ENCODE assay signal across 9 cellular contexts in genomic region chr14:69573205-69573840, GRCh38. TPM values are rescaled to one million over a fixed set of nuclear protein-coding genes. Genes with fewer than 3 reads are reported as not detected.
A peak's percentile ranks its signal among the peaks of the same experiment; 100 is the strongest.
DNase-seq lines count a peak whose midpoint lies in the region; ATAC-seq and TF ChIP-seq lines count a peak whose summit lies in the region.
"Had no signal": no experiment of that assay in that cellular context is flagged by ENCODE, and none has a peak within 500 bp of the region (broad histone marks: within the 10 kb centered on the region; RNA-seq: fewer than 3 reads in every experiment).

No MANE protein-coding gene starts in this region.

- TF ChIP-seq EP300 in esophagus muscularis mucosa (IDR thresholded peaks at IDR 0.05), result no peak

- H3K4me3 ChIP-seq in esophagus muscularis mucosa (peak overlapping the region in 3 of 4 donors; percentile 17 to 62 (median 55)), skeletal muscle satellite cell (ENCODE audit: low read length) (no peak overlapping the region)

- no peaks in the 10 kb centered on the region for H3K36me3 ChIP-seq in esophagus muscularis mucosa
- no peaks in the 10 kb centered on the region for H3K36me3 ChIP-seq in skeletal muscle satellite cell (ENCODE audit: insufficient read depth, low read length)

- H3K4me1 ChIP-seq in esophagus muscularis mucosa, result peaks cover 28 to 43% (median 39%) of the 10 kb centered on the region in 4 donors
- peaks cover 17% of the 10 kb centered on the region for H3K4me1 ChIP-seq in skeletal muscle satellite cell (ENCODE audit: control insufficient read depth, insufficient read depth, low read length)

- H3K4me2 ChIP-seq in skeletal muscle satellite cell (ENCODE audit: low read length), result peak overlapping the region; percentile 85

- no peak for TF ChIP-seq CTCF in esophagus muscularis mucosa (IDR thresholded peaks at IDR 0.05)

- WGBS in esophagus muscularis mucosa, result 39% methylated on average over 25 of the region's 52 CpGs

- no peak overlapping the region for H3K9ac ChIP-seq in skeletal muscle satellite cell (ENCODE audit: low read depth, low read length)

- DNase-seq in activated CD4-positive, CD25-positive, alpha-beta regulatory T cell treated with anti-CD3 and anti-CD28 coated beads, Interleukin-2, amount 50 U/mL, for 72 hours, result peak; percentile 30
- DNase-seq in NCI-H524 treated with DMSO at 0.1 percent for 48 hours (lab: John Stamatoyannopoulos, UW) (peak; percentile 86), esophagus muscularis mucosa (ENCODE audit: extremely low spot score) (no peak), GM19240 (ENCODE audit: insufficient read length, low spot score) (no peak)
- DNase-seq: central memory CD4-positive, alpha-beta T cell had no signal

- H3K9me3 ChIP-seq in esophagus muscularis mucosa (no peaks in the 10 kb centered on the region), skeletal muscle satellite cell (replicated peaks; ENCODE audit: low read length) (no peaks in the 10 kb centered on the region)

- ATAC-seq in activated CD4-positive, CD25-positive, alpha-beta regulatory T cell treated with anti-CD3 and anti-CD28 coated beads, Interleukin-2, amount 50 U/mL, for 24 hours, result no peak
- ATAC-seq in GM21423 (IDR thresholded peaks at IDR 0.05; ENCODE audit: unreplicated experiment) (no peak), GM21576 (IDR thresholded peaks at IDR 0.05; ENCODE audit: unreplicated experiment) (no peak)

- TF ChIP-seq POLR2A in esophagus muscularis mucosa (IDR thresholded peaks at IDR 0.05; ENCODE audit: low read depth), result no peak

- no peak overlapping the region for H3K27ac ChIP-seq in esophagus muscularis mucosa (replicated peaks in 1 of 4)

- intact Hi-C loops in esophagus muscularis mucosa (cut with DNase I), result loop anchor here (5.0 kb wide), 1 partner anchor 36 kb away; no protein-coding TSS in a partner anchor

- peaks cover 0 to 95% (median 56%) of the 10 kb centered on the region in 4 donors for H3K27me3 ChIP-seq in esophagus muscularis mucosa
- peaks cover 80% of the 10 kb centered on the region for H3K27me3 ChIP-seq in skeletal muscle satellite cell (ENCODE audit: control insufficient read depth, insufficient read depth, low read length)

RNA-seq across cellular contexts. Expression of gene CCDC177, which starts 1.3 kb away (rescaled TPM):
- total RNA-seq in esophagus muscularis mucosa, result not detected
- total RNA-seq in skeletal muscle satellite cell (2012; rRNA removed), result not detected in 2 replicates

RNA-seq across cellular contexts. Expression of gene SUSD6, which starts 38.1 kb away (rescaled TPM):
- 10 to 100 TPM; 21.2 to 89.5 (median 43.5) TPM for total RNA-seq in esophagus muscularis mucosa
- total RNA-seq in skeletal muscle satellite cell (2012; rRNA removed), result 5.5 and 6.3 TPM in 2 replicates

Comparison
In these comparisons a context has a peak if more than half of its experiments do, and no peak if none do; other contexts are left out.
1. DNase-seq: peak in activated CD4-positive, CD25-positive, alpha-beta regulatory T cell treated with anti-CD3 and anti-CD28 coated beads, Interleukin-2, amount 50 U/mL, for 72 hours (single experiment) and NCI-H524 treated with DMSO at 0.1 percent for 48 hours (single experiment); none in esophagus muscularis mucosa (single experiment) and GM19240 (single experiment).